In genomic region chr17:42386784-42387183, GRCh38 we compare ENCODE assay signal across 8 cellular contexts. TPM values are rescaled to one million over a fixed set of nuclear protein-coding genes. Genes with fewer than 3 reads are reported as not detected.
DNase-seq lines count a peak whose midpoint lies in the region; ATAC-seq, FAIRE-seq and TF ChIP-seq lines count a peak whose summit lies in the region.

No MANE protein-coding gene starts in this region.

- H3K9me3 ChIP-seq in GM12878 (replicated peaks; ENCODE audit: control insufficient read depth, insufficient read depth, low read length) (no peaks in the 10 kb centered on the region), lung (ENCODE audit: control insufficient read depth in 2 of 2, insufficient read depth in 1 of 2, low read length in 1 of 2) (no peaks in the 10 kb centered on the region), tibial nerve (no peaks in the 10 kb centered on the region)

- no peaks in the 10 kb centered on the region for H3K9me3 Mint-ChIP-seq in activated T-cell treated with anti-CD3 and anti-CD28 coated beads, Interleukin-2, amount 50 U/mL, for 4 hours

- H3K4me1 ChIP-seq in GM12878 (ENCODE audit: control insufficient read depth, insufficient read depth, low read length) (peaks cover 11% of the 10 kb centered on the region), lung (ENCODE audit: control insufficient read depth in 2 of 2, insufficient read depth in 2 of 2, low read length in 2 of 2) (peaks cover 9% of the 10 kb centered on the region in 2 donors), tibial nerve (peaks cover 0 to 76% (median 28%) of the 10 kb centered on the region in 4 donors)

- no peaks in the 10 kb centered on the region for H3K27me3 Mint-ChIP-seq in activated T-cell treated with anti-CD3 and anti-CD28 coated beads, Interleukin-2, amount 50 U/mL, for 4 hours (ENCODE audit: low read depth)

- peak overlapping the region; percentile 94 for H3K9ac ChIP-seq in GM12878 (ENCODE audit: control insufficient read depth, insufficient read depth, low read length)

- TF ChIP-seq RAD21 in GM12878 (IDR thresholded peaks at IDR 0.05; ENCODE audit: insufficient read depth, low read depth, low read length) = no peak

- peak overlapping the region; percentile 97 for H3K4me3 Mint-ChIP-seq in activated T-cell treated with anti-CD3 and anti-CD28 coated beads, Interleukin-2, amount 50 U/mL, for 4 hours

- H3K36me3 ChIP-seq in GM12878 (ENCODE audit: control insufficient read depth in 2 of 2, insufficient read depth in 2 of 2, low read length in 1 of 2) (no peaks in the 10 kb centered on the region), lung (ENCODE audit: control insufficient read depth in 2 of 2, insufficient read depth in 2 of 2, low read length in 2 of 2) (no peaks in the 10 kb centered on the region), tibial nerve (peaks cover 0 to 16% (median 0%) of the 10 kb centered on the region in 3 donors)

- intact Hi-C loops in GM12878 (cut with micrococcal nuclease; ENCODE audit: unreplicated experiment) = loop anchor here (5.0 kb wide), 2 partner anchors 49 to 64 kb away; no protein-coding TSS in a partner anchor

- peak overlapping the region; percentile 64 for H3K4me2 ChIP-seq in GM12878 (ENCODE audit: control insufficient read depth, insufficient read depth)

- peaks cover 61% of the 10 kb centered on the region for H3K4me1 Mint-ChIP-seq in activated T-cell treated with anti-CD3 and anti-CD28 coated beads, Interleukin-2, amount 50 U/mL, for 4 hours (ENCODE audit: low read depth)

- H3K4me3 ChIP-seq in GM12878 (peak overlapping the region; percentile 91), lung (peak overlapping the region; percentile 82), tibial nerve (peak overlapping the region; percentile 76 to 100 (median 96))

- TF ChIP-seq POLR2A in GM12878 (IDR thresholded peaks at IDR 0.05; ENCODE audit: low read depth, low read length) (no peak), tibial nerve (IDR thresholded peaks at IDR 0.05) (no peak)

- FAIRE-seq in GM12878 (lab: Jason Lieb, UNC) = no peak

- in situ Hi-C loops in GM12878 (cut with MboI) = no loop called here

- peaks cover 60% of the 10 kb centered on the region for H3K79me2 ChIP-seq in GM12878 (ENCODE audit: control insufficient read depth, insufficient read depth, low read length)

- H2AFZ ChIP-seq in GM12878 (ENCODE audit: control insufficient read depth, low read depth, low read length) = no peak overlapping the region

- TF ChIP-seq EP300 in GM12878 (IDR thresholded peaks at IDR 0.05; ENCODE audit: borderline replicate concordance in 1 of 2, control insufficient read depth in 1 of 2, low read depth in 2 of 2, low read length in 2 of 2) (no peak), tibial nerve (IDR thresholded peaks at IDR 0.05) (no peak)

- DNase-seq in activated T-cell treated with anti-CD3 and anti-CD28 coated beads, Interleukin-2, amount 50 U/mL, for 4 hours = no peak
- DNase-seq in activated T-cell treated with anti-CD3 and anti-CD28 coated beads for 4 hours (no peak), GM12878 (ENCODE audit: low read depth, low spot score) (no peak), lung (ENCODE audit: low spot score) (no peak), tibial nerve (ENCODE audit: low spot score in 2 of 2) (no peak), NCI-H187 (lab: John Stamatoyannopoulos, UW) (no peak), T1000 (lab: John Stamatoyannopoulos, UW) (no peak)
- DNase-seq in stimulated activated CD4-positive, alpha-beta T cell treated with anti-CD3 and anti-CD28 coated beads, Interleukin-2, amount 100 ng/mL, for 48 hours = no peak

- POLR2A ChIA-PET in GM12878 (lab: Charles Lee) = no interaction called here

- no peaks in the 10 kb centered on the region for H4K20me1 ChIP-seq in GM12878 (ENCODE audit: control insufficient read depth, insufficient read depth)

- H3K27ac ChIP-seq in GM12878 (ENCODE audit: control insufficient read depth, insufficient read depth) (peak overlapping the region; percentile 95; the same call in 1 of the 2 replicates), lung (ENCODE audit: low read depth in 1 of 2, low read length in 1 of 2) (peak overlapping the region in 1 of 2 donors; percentile 94), tibial nerve (peak overlapping the region; percentile 98 to 100 (median 100))

- RAD21 ChIA-PET in GM12878 (lab: Charles Lee; ENCODE audit: unreplicated experiment) = no interaction called here

- BruUV-seq in GM12878 (replicated peaks; lab: Mats Ljungman, UMichigan) = TSS peak; percentile 62

- peaks cover 5% of the 10 kb centered on the region for H3K36me3 Mint-ChIP-seq in activated T-cell treated with anti-CD3 and anti-CD28 coated beads, Interleukin-2, amount 50 U/mL, for 4 hours (ENCODE audit: insufficient read depth)

- H3K27me3 ChIP-seq in GM12878 (replicated peaks in 1 of 2; ENCODE audit: control insufficient read depth in 2 of 2, insufficient read depth in 2 of 2, low read length in 1 of 2) (no peaks in the 10 kb centered on the region), lung (ENCODE audit: control insufficient read depth, insufficient read depth) (no peaks in the 10 kb centered on the region), tibial nerve (no peaks in the 10 kb centered on the region)

- CTCF ChIA-PET in GM12878 (lab: Yijun Ruan, JAX) = interaction anchor here (1.7 to 3.4 kb wide), 2 partner anchors 17 to 29 kb away, joined by 4 to 31 read pairs; no protein-coding TSS in a partner anchor

- TF ChIP-seq CTCF in GM12878 (IDR thresholded peaks at IDR 0.05 in 2 of 3, conservative IDR thresholded peaks at IDR 0.05 in 1 of 3; ENCODE audit: control insufficient read depth in 2 of 3, extremely low read depth in 1 of 3, insufficient read depth in 1 of 3, low read depth in 3 of 3, low read length in 3 of 3) = no peak
- TF ChIP-seq CTCF in lung (IDR thresholded peaks at IDR 0.05; ENCODE audit: control extremely low read depth, extremely low read depth) = no peak
- TF ChIP-seq CTCF in tibial nerve (IDR thresholded peaks at IDR 0.05) = no peak

- SMC1A ChIA-PET in GM12878 (lab: Charles Lee; ENCODE audit: uncharacterized antibody, unreplicated experiment) = interaction anchor here (0.6 to 3.5 kb wide), 3 partner anchors 16 to 49 kb away, joined by 3 to 32 read pairs (median 24); no protein-coding TSS in a partner anchor

- ATAC-seq in activated T-cell treated with anti-CD3 and anti-CD28 coated beads, Interleukin-2, amount 50 U/mL, for 4 hours = no peak
- ATAC-seq in GM12878 (no peak), lung (ENCODE audit: insufficient read depth, low FRiP score) (no peak)

TF ChIP-seq in GM12878, 131 proteins besides CTCF, POLR2A, EP300 and RAD21 (continues in another document):
- TF ChIP-seq BACH1 (IDR thresholded peaks at IDR 0.05; ENCODE audit: borderline replicate concordance) (no peak), KLF5 (IDR thresholded peaks at IDR 0.05; ENCODE audit: partially characterized antibody) (no peak)

RNA-seq across cellular contexts. Expression of gene STAT3, which starts 1.5 kb away (rescaled TPM):
- 100 to 1,000 TPM; 172 to 175 (median 173) TPM for total RNA-seq in activated T-cell treated with anti-CD3 and anti-CD28 coated beads, Interleukin-2, amount 50 U/mL, for 4 hours
- 148 and 163 TPM in 2 replicates for total RNA-seq in GM12878 (2013; cell fraction: nucleolus; rRNA removed)
- total RNA-seq in GM12878 (2014; rRNA removed) = 54.0 and 59.3 TPM in 2 replicates
- 51.3 and 54.5 TPM in 2 replicates for total RNA-seq in GM12878 (2014; rRNA removed; fragmentation: Illumina TruSeq; extraction: Trizol)
- 82.6 and 86.2 TPM in 2 replicates for total RNA-seq in GM12878 (2021)
- polyA plus RNA-seq in GM12878 (2011; ENCODE audit: low read depth) = 58.9 TPM
- 63.6 and 74.7 TPM in 2 replicates for polyA plus RNA-seq in GM12878 (2011; rRNA removed)
- 75.5 and 84.3 TPM in 2 replicates for polyA plus RNA-seq in GM12878 (2011; cell fraction: cytosol; rRNA removed)
- 78.8 and 87.2 TPM in 2 replicates for polyA plus RNA-seq in GM12878 (2011; cell fraction: nucleus; rRNA removed)
- polyA plus RNA-seq in GM12878 (2012) = 79.3 and 107 TPM in 2 replicates
- polyA plus RNA-seq in GM12878 (2014; fragmentation: Illumina TruSeq; extraction: Trizol) = 57.3 and 59.8 TPM in 2 replicates
- 10 to 100 TPM; 18.4 to 18.9 TPM for polyA plus RNA-seq in GM12878 (2014; fragmentation: Nextera tagmentation; extraction: Ambion mirVana)
- 55.0 and 62.0 TPM in 2 replicates for polyA plus RNA-seq in GM12878 (2014; rRNA removed)
- 10 to 100 TPM; 91.1 to 96.4 TPM for polyA plus RNA-seq in GM12878 (2016; fragmentation: Nextera tagmentation; extraction: Ambion mirVana)
- polyA minus RNA-seq in GM12878 (2011; rRNA and poly(A)+ RNA removed) = 99.8 and 120 TPM in 2 replicates
- 42.0 and 49.0 TPM in 2 replicates for polyA minus RNA-seq in GM12878 (2011; cell fraction: cytosol; rRNA and poly(A)+ RNA removed)
- polyA minus RNA-seq in GM12878 (2011; cell fraction: nucleus; rRNA and poly(A)+ RNA removed) = 42.8 and 58.9 TPM in 2 replicates
- 100 to 1,000 TPM; 267 to 297 TPM for total RNA-seq in lung
- 100 to 1,000 TPM in 1 of 2 donors, 10 to 100 TPM in 1; 69.9 to 211 TPM for polyA plus RNA-seq in lung
- total RNA-seq in tibial nerve = 100 to 1,000 TPM; 133 to 322 (median 188) TPM

RNA-seq across cellular contexts. Expression of gene CAVIN1, which starts 36.3 kb away (rescaled TPM):
- total RNA-seq in activated T-cell treated with anti-CD3 and anti-CD28 coated beads, Interleukin-2, amount 50 U/mL, for 4 hours = 1 to 10 TPM in 1 of 3 donors, under 1 TPM in 2; 0.76 to 1.1 (median 0.92) TPM
- 0.15 TPM in 1 of 2 replicates, not detected in the other for total RNA-seq in GM12878 (2013; cell fraction: nucleolus; rRNA removed)
- total RNA-seq in GM12878 (2014; rRNA removed) = 0.27 and 0.40 TPM in 2 replicates
- 0.18 and 0.40 TPM in 2 replicates for total RNA-seq in GM12878 (2014; rRNA removed; fragmentation: Illumina TruSeq; extraction: Trizol)
- 0.93 and 1.1 TPM in 2 replicates for total RNA-seq in GM12878 (2021)
- 0.72 TPM for polyA plus RNA-seq in GM12878 (2011; ENCODE audit: low read depth)
- 0.04 and 0.07 TPM in 2 replicates for polyA plus RNA-seq in GM12878 (2011; rRNA removed)
- 0.01 and 0.05 TPM in 2 replicates for polyA plus RNA-seq in GM12878 (2011; cell fraction: cytosol; rRNA removed)
- not detected in 2 replicates for polyA plus RNA-seq in GM12878 (2011; cell fraction: nucleus; rRNA removed)
- polyA plus RNA-seq in GM12878 (2012) = 1.5 and 2.4 TPM in 2 replicates
- 0.22 and 0.34 TPM in 2 replicates for polyA plus RNA-seq in GM12878 (2014; fragmentation: Illumina TruSeq; extraction: Trizol)
- polyA plus RNA-seq in GM12878 (2014; fragmentation: Nextera tagmentation; extraction: Ambion mirVana) = under 1 TPM; 0.03 to 0.05 TPM
- 0.39 and 0.67 TPM in 2 replicates for polyA plus RNA-seq in GM12878 (2014; rRNA removed)
- polyA plus RNA-seq in GM12878 (2016; fragmentation: Nextera tagmentation; extraction: Ambion mirVana) = under 1 TPM; 0.30 to 0.40 TPM
- not detected in 2 replicates for polyA minus RNA-seq in GM12878 (2011; rRNA and poly(A)+ RNA removed)
- 0.53 and 1.7 TPM in 2 replicates for polyA minus RNA-seq in GM12878 (2011; cell fraction: cytosol; rRNA and poly(A)+ RNA removed)
- 0.29 TPM in 1 of 2 replicates, not detected in the other for polyA minus RNA-seq in GM12878 (2011; cell fraction: nucleus; rRNA and poly(A)+ RNA removed)
- 100 to 1,000 TPM; 185 to 277 TPM for total RNA-seq in lung
- polyA plus RNA-seq in lung = 100 to 1,000 TPM; 110 to 134 TPM
- total RNA-seq in tibial nerve = 100 to 1,000 TPM; 441 to 784 (median 706) TPM

Comparison
In these comparisons a context has a peak if more than half of its experiments do, and no peak if none do; other contexts are left out.
1. RNA of gene CAVIN1, which starts 36.3 kb away (total RNA-seq): 441 to 784 TPM in tibial nerve and 185 to 277 TPM in lung; 0.76 to 1.1 TPM in activated T-cell treated with anti-CD3 and anti-CD28 coated beads, Interleukin-2, amount 50 U/mL, for 4 hours and 0.15 to 1.1 TPM in GM12878; every median in the first group is over 10 times any median in the second.
2. Peak in every context shown above with its lines, with median percentiles within 50 percentile points of each other: H3K4me3 ChIP-seq.